ENCODE assay signal across 1 cellular context in the genomic region with DNA sequence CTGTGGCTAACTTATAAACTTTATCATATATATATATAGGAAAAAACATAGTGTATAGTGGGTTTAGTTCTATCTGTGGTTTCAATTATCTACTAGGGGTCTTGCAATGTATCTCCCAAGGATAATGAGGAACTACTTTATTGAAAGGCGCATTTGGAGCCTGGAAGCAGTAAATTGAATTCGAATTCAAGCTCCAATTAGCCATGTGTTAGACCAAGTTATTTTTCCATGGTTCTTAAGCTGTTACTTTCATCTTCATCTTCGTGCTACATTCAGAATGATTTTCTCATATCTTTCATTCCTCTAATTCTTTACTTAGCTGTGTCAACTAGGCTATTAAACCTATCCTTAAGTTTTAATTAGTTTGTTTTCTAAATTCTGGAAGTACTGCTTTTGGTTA.
TF ChIP-seq lines count a peak whose summit lies in the region.

No MANE protein-coding gene starts in this region.

TF ChIP-seq in HEK293, 187 proteins besides CTCF, POLR2A, EP300 and RAD21 (continued from another document):
- TF ChIP-seq, protein P1, sequence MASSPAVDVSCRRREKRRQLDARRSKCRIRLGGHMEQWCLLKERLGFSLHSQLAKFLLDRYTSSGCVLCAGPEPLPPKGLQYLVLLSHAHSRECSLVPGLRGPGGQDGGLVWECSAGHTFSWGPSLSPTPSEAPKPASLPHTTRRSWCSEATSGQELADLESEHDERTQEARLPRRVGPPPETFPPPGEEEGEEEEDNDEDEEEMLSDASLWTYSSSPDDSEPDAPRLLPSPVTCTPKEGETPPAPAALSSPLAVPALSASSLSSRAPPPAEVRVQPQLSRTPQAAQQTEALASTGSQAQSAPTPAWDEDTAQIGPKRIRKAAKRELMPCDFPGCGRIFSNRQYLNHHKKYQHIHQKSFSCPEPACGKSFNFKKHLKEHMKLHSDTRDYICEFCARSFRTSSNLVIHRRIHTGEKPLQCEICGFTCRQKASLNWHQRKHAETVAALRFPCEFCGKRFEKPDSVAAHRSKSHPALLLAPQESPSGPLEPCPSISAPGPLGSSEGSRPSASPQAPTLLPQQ (tag by site-specific recombination; IDR thresholded peaks at IDR 0.05), result no peak
- TF ChIP-seq, protein P2, sequence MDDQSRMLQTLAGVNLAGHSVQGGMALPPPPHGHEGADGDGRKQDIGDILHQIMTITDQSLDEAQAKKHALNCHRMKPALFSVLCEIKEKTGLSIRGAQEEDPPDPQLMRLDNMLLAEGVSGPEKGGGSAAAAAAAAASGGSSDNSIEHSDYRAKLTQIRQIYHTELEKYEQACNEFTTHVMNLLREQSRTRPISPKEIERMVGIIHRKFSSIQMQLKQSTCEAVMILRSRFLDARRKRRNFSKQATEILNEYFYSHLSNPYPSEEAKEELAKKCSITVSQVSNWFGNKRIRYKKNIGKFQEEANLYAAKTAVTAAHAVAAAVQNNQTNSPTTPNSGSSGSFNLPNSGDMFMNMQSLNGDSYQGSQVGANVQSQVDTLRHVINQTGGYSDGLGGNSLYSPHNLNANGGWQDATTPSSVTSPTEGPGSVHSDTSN (CRISPR knock-in tag; IDR thresholded peaks at IDR 0.05), result no peak
- TF ChIP-seq SP2 (tag by site-specific recombination; IDR thresholded peaks at IDR 0.05) (no peak), ZNF639 (tag by site-specific recombination; IDR thresholded peaks at IDR 0.05) (no peak), ZSCAN23 (tag by site-specific recombination; IDR thresholded peaks at IDR 0.05) (no peak), REPIN1 (tag by site-specific recombination; IDR thresholded peaks at IDR 0.05; ENCODE audit: low read depth) (no peak), GLI4 (tag by site-specific recombination; IDR thresholded peaks at IDR 0.05) (no peak), PRDM2 (tag by site-specific recombination; IDR thresholded peaks at IDR 0.05; ENCODE audit: borderline replicate concordance) (no peak), RBAK (tag by site-specific recombination; IDR thresholded peaks at IDR 0.05) (no peak), ZNF777 (tag by site-specific recombination; IDR thresholded peaks at IDR 0.05; ENCODE audit: borderline replicate concordance) (no peak)
